8 cellular contexts compared by ENCODE assay signal in genomic region chr19:2578911-2579677, GRCh38.
DNase-seq lines count a peak whose midpoint lies in the region; ATAC-seq and TF ChIP-seq lines count a peak whose summit lies in the region.

No MANE protein-coding gene starts in this region.

- peak; percentile 90 for DNase-seq in EL
- peak; percentile 59 for DNase-seq in NCI-H1105 treated with DMSO at 0.1 percent for 48 hours (lab: John Stamatoyannopoulos, UW)
- peak; percentile 85 for DNase-seq in WERI-Rb-1
- DNase-seq in breast epithelium (ENCODE audit: low spot score in 2 of 2), result peak; percentile 89 to 92
- peak; percentile 93 for DNase-seq in sciatic nerve (ENCODE audit: low spot score)

- TF ChIP-seq CTCF in WERI-Rb-1 (IDR thresholded peaks at IDR 0.05; ENCODE audit: low read depth, low read length) (peak; percentile 99), breast epithelium (IDR thresholded peaks at IDR 0.05) (peak; percentile 90 to 99 (median 98))

- intact Hi-C loops in breast epithelium (cut with DNase I; ENCODE audit: low total_unique reads), result loop anchor here (5.0 kb wide), 1 partner anchor 102 kb away; the partner anchor contains the start of gene GADD45B
- intact Hi-C loops in sciatic nerve (cut with DNase I), result loop anchor here (2.0 kb wide), 1 partner anchor 104 kb away; no protein-coding TSS in a partner anchor

- no peak for TF ChIP-seq POLR2A in breast epithelium (IDR thresholded peaks at IDR 0.05)

- ATAC-seq in sciatic nerve (peak; percentile 84), HG02884 (IDR thresholded peaks at IDR 0.05; ENCODE audit: unreplicated experiment) (no peak), HG03097 (IDR thresholded peaks at IDR 0.05; ENCODE audit: low FRiP score, unreplicated experiment) (no peak)

- H3K36me3 ChIP-seq in WERI-Rb-1, result no peaks in the 10 kb centered on the region
- H3K36me3 ChIP-seq in breast epithelium, result no peaks in the 10 kb centered on the region
- H3K36me3 ChIP-seq in iPS-15b (ENCODE audit: control insufficient read depth, insufficient read depth, low read length), result no peaks in the 10 kb centered on the region

- H3K27ac ChIP-seq in WERI-Rb-1, result no peak overlapping the region
- H3K27ac ChIP-seq in breast epithelium, result peak overlapping the region; percentile 87 to 89

- no peak overlapping the region for H3K9ac ChIP-seq in iPS-15b (ENCODE audit: low read depth, low read length)

- H3K4me1 ChIP-seq in breast epithelium, result peaks cover 10 to 15% of the 10 kb centered on the region in 2 donors
- H3K4me1 ChIP-seq in iPS-15b (ENCODE audit: control insufficient read depth, insufficient read depth, low read length), result peaks cover 10% of the 10 kb centered on the region

- peak overlapping the region; percentile 33 for H3K4me3 ChIP-seq in WERI-Rb-1 (ENCODE audit: low read depth, low read length)
- peak overlapping the region; percentile 44 to 78 (median 57) for H3K4me3 ChIP-seq in breast epithelium
- peak overlapping the region; percentile 50 for H3K4me3 ChIP-seq in iPS-15b (ENCODE audit: low read depth, low read length)

- H3K27me3 ChIP-seq in WERI-Rb-1 (ENCODE audit: insufficient read depth, low read depth, severe bottlenecking) (no peaks in the 10 kb centered on the region), breast epithelium (no peaks in the 10 kb centered on the region), iPS-15b (ENCODE audit: control insufficient read depth, insufficient read depth, low read length) (no peaks in the 10 kb centered on the region)

- peaks cover 5% of the 10 kb centered on the region for H3K9me3 ChIP-seq in WERI-Rb-1 (ENCODE audit: severe bottlenecking)
- H3K9me3 ChIP-seq in breast epithelium, result no peaks in the 10 kb centered on the region
- H3K9me3 ChIP-seq in iPS-15b (ENCODE audit: control insufficient read depth, insufficient read depth, low read length), result no peaks in the 10 kb centered on the region
